Comparison of ENCODE assay signal across 13 cellular contexts in the genomic region with DNA sequence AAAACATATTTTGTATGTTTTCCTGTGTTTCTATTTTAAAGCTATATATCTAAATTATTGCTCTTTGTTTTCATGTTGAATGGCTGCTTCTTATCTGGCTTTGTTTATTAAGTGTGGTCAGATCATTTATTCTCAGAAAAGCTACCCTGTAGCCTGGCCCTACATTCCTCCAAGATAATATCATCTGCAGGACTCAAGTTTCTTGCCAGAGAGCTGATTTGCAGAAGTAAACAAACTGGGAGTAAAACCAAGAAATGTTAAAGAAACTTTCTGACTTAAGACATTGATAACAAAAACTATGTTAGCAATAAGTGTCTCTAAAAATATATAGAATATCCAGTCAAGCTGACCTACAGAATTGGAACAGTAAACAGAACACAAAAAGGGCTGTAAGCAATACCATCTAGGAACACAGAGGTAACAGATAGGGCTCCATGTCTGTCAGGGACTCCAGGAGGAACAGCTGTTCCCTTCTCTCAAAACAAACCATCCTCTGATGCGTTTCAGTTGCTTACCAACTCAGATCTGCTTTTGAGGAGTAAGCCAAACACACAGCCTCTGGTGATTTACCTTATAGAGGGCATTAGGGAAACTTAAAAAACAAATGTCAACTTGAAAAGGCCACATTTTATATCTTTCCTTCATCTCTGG. TPM values are rescaled to one million over a fixed set of nuclear protein-coding genes. Genes with fewer than 3 reads are reported as not detected.
DNase-seq lines count a peak whose midpoint lies in the region; ATAC-seq and TF ChIP-seq lines count a peak whose summit lies in the region.
"Had no signal": no experiment of that assay in that cellular context is flagged by ENCODE, and none has a peak within 500 bp of the region (broad histone marks: within the 10 kb centered on the region; RNA-seq: fewer than 3 reads in every experiment).

No MANE protein-coding gene starts in this region.

- CTCF ChIA-PET in Calu3 (lab: Charles Lee) = no interaction called here

- no peaks in the 10 kb centered on the region for H3K36me3 Mint-ChIP-seq in Calu3 (ENCODE audit: insufficient read depth, unreplicated experiment)
- H3K36me3 Mint-ChIP-seq: naive B cell had no signal

- H3K27ac ChIP-seq in colonic mucosa (peak overlapping the region; percentile 10), parathyroid adenoma (peak overlapping the region; percentile 92)
- H3K27ac ChIP-seq: SK-N-MC had no signal

- no peaks in the 10 kb centered on the region for H3K4me1 ChIP-seq in colonic mucosa
- peaks cover 48% of the 10 kb centered on the region for H3K4me1 ChIP-seq in parathyroid adenoma

- H2AFZ ChIP-seq in parathyroid adenoma = peak overlapping the region; percentile 70

- H3K4me2 ChIP-seq in parathyroid adenoma (ENCODE audit: low read length) = peak overlapping the region; percentile 76

- H3K9ac ChIP-seq in colonic mucosa (ENCODE audit: low read depth in 2 of 2, low read length in 2 of 2) (no peak overlapping the region), parathyroid adenoma (no peak overlapping the region)

- no peak overlapping the region for H3K27ac Mint-ChIP-seq in Calu3 (ENCODE audit: unreplicated experiment)
- H3K27ac Mint-ChIP-seq: activated CD4-positive, alpha-beta memory T cell treated with anti-CD3 and anti-CD28 coated beads, Interleukin-2, amount 10 ng/mL, durations not matched to agents 7 days and 5 days had no signal

- H3K36me3 ChIP-seq in colonic mucosa (no peaks in the 10 kb centered on the region), parathyroid adenoma (ENCODE audit: control insufficient read depth, insufficient read depth, low read length) (no peaks in the 10 kb centered on the region)
- H3K36me3 ChIP-seq: heart right ventricle had no signal

- no peak for ATAC-seq in left colon

- DNase-seq in DMS 273 (lab: John Stamatoyannopoulos, UW; ENCODE audit: unreplicated experiment) (peak; percentile 78), NCI-H2171 (lab: John Stamatoyannopoulos, UW) (peak; percentile 64), colonic mucosa (no peak), NCI-H2196 treated with DMSO at 0.1 percent for 48 hours (lab: John Stamatoyannopoulos, UW; ENCODE audit: unreplicated experiment) (no peak), T1000 (lab: John Stamatoyannopoulos, UW) (no peak), Calu3 (no peak), left colon (no peak)
- DNase-seq: activated CD4-positive, alpha-beta memory T cell treated with anti-CD3 and anti-CD28 coated beads, Interleukin-2, amount 10 ng/mL, durations not matched to agents 7 days and 5 days; heart right ventricle; naive B cell; NCI-H1930 had no signal

- no peak overlapping the region for H3K4me3 Mint-ChIP-seq in Calu3 (ENCODE audit: low read depth, unreplicated experiment)
- H3K4me3 Mint-ChIP-seq: activated CD4-positive, alpha-beta memory T cell treated with anti-CD3 and anti-CD28 coated beads, Interleukin-2, amount 10 ng/mL, durations not matched to agents 7 days and 5 days; naive B cell had no signal

- H3K4me3 ChIP-seq in colonic mucosa = no peak overlapping the region
- H3K4me3 ChIP-seq in parathyroid adenoma (ENCODE audit: low read depth, low read length) = peak overlapping the region; percentile 46
- H3K4me3 ChIP-seq: heart right ventricle, SK-N-MC had no signal

- TF ChIP-seq CTCF in colonic mucosa (IDR thresholded peaks at IDR 0.05) (no peak), parathyroid adenoma (IDR thresholded peaks at IDR 0.05) (no peak), Calu3 (IDR thresholded peaks at IDR 0.05; ENCODE audit: unreplicated experiment) (no peak)

- intact Hi-C loops in colonic mucosa (cut with DNase I) = no loop called here
- intact Hi-C loops in Calu3 (cut with micrococcal nuclease; ENCODE audit: unreplicated experiment) = no loop called here
- intact Hi-C loops in left colon (cut with DNase I, micrococcal nuclease) = no loop called here

- no TSS peak for BruUV-seq in Calu3 (replicated peaks; lab: Mats Ljungman, UMichigan)

- no peaks in the 10 kb centered on the region for H3K27me3 Mint-ChIP-seq in Calu3 (ENCODE audit: unreplicated experiment)
- H3K27me3 Mint-ChIP-seq: activated CD4-positive, alpha-beta memory T cell treated with anti-CD3 and anti-CD28 coated beads, Interleukin-2, amount 10 ng/mL, durations not matched to agents 7 days and 5 days; naive B cell had no signal

- no peaks in the 10 kb centered on the region for H3K9me3 ChIP-seq in colonic mucosa
- no peaks in the 10 kb centered on the region for H3K9me3 ChIP-seq in parathyroid adenoma (ENCODE audit: control insufficient read depth, low read length)
- H3K9me3 ChIP-seq: heart right ventricle had no signal

- H3K79me2 ChIP-seq in parathyroid adenoma = no peaks in the 10 kb centered on the region

- H3K27me3 ChIP-seq in colonic mucosa = no peaks in the 10 kb centered on the region
- no peaks in the 10 kb centered on the region for H3K27me3 ChIP-seq in parathyroid adenoma (ENCODE audit: control insufficient read depth, insufficient read depth, low read length)
- H3K27me3 ChIP-seq: heart right ventricle had no signal

- H3K4me1 Mint-ChIP-seq in Calu3 (ENCODE audit: low read depth, unreplicated experiment) = peaks cover 17% of the 10 kb centered on the region

- no peaks in the 10 kb centered on the region for H3K9me3 Mint-ChIP-seq in Calu3 (ENCODE audit: low read depth, unreplicated experiment)
- H3K9me3 Mint-ChIP-seq: activated CD4-positive, alpha-beta memory T cell treated with anti-CD3 and anti-CD28 coated beads, Interleukin-2, amount 10 ng/mL, durations not matched to agents 7 days and 5 days; naive B cell had no signal

RNA-seq across cellular contexts. Expression of gene CEP85L, which starts 17.5 kb away (rescaled TPM):
- 1 to 10 TPM; 2.9 to 3.2 TPM for total RNA-seq in colonic mucosa
- 4.4 and 5.8 TPM in 2 replicates for total RNA-seq in Calu3 (2022)
- 1 to 10 TPM; 2.7 to 6.2 TPM for total RNA-seq in left colon

Comparison
In these comparisons a context has a peak if more than half of its experiments do, and no peak if none do; other contexts are left out.
1. DNase-seq: peak in DMS 273 (single experiment) and NCI-H2171 (single experiment); none in colonic mucosa (single experiment), NCI-H2196 treated with DMSO at 0.1 percent for 48 hours (single experiment), T1000 (single experiment), Calu3 (single experiment) and left colon (0 of 2).